In genomic region chr19:13024958-13025653, GRCh38 we compare ENCODE assay signal across 1 cellular context.
TF ChIP-seq lines count a peak whose summit lies in the region.

No MANE protein-coding gene starts in this region.

TF ChIP-seq in SK-N-SH, 30 proteins besides CTCF, POLR2A, EP300 and RAD21 (continued from another document):
- TF ChIP-seq RFX5 (IDR thresholded peaks at IDR 0.05; ENCODE audit: low read length) (no peak), NFIC (IDR thresholded peaks at IDR 0.05; ENCODE audit: borderline replicate concordance) (no peak), EZH2phosphoT487 (IDR thresholded peaks at IDR 0.05; ENCODE audit: borderline replicate concordance, low read depth) (no peak), GATA2 (CRISPR knock-in tag; IDR thresholded peaks at IDR 0.05) (no peak), MEF2A (IDR thresholded peaks at IDR 0.05; ENCODE audit: borderline replicate concordance, low read depth) (no peak), FOXJ3 (CRISPR knock-in tag; IDR thresholded peaks at IDR 0.05) (no peak), FOSL2 (IDR thresholded peaks at IDR 0.05; ENCODE audit: borderline replicate concordance, low read depth) (no peak), CHD2 (IDR thresholded peaks at IDR 0.05; ENCODE audit: low read length, partially characterized antibody) (no peak)
- TF ChIP-seq, protein P1, sequence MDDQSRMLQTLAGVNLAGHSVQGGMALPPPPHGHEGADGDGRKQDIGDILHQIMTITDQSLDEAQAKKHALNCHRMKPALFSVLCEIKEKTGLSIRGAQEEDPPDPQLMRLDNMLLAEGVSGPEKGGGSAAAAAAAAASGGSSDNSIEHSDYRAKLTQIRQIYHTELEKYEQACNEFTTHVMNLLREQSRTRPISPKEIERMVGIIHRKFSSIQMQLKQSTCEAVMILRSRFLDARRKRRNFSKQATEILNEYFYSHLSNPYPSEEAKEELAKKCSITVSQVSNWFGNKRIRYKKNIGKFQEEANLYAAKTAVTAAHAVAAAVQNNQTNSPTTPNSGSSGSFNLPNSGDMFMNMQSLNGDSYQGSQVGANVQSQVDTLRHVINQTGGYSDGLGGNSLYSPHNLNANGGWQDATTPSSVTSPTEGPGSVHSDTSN (IDR thresholded peaks at IDR 0.05): no peak
- TF ChIP-seq, protein P2, sequence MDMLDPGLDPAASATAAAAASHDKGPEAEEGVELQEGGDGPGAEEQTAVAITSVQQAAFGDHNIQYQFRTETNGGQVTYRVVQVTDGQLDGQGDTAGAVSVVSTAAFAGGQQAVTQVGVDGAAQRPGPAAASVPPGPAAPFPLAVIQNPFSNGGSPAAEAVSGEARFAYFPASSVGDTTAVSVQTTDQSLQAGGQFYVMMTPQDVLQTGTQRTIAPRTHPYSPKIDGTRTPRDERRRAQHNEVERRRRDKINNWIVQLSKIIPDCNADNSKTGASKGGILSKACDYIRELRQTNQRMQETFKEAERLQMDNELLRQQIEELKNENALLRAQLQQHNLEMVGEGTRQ (IDR thresholded peaks at IDR 0.05; ENCODE audit: borderline replicate concordance, low read depth, low read length): no peak
- TF ChIP-seq, protein P3, sequence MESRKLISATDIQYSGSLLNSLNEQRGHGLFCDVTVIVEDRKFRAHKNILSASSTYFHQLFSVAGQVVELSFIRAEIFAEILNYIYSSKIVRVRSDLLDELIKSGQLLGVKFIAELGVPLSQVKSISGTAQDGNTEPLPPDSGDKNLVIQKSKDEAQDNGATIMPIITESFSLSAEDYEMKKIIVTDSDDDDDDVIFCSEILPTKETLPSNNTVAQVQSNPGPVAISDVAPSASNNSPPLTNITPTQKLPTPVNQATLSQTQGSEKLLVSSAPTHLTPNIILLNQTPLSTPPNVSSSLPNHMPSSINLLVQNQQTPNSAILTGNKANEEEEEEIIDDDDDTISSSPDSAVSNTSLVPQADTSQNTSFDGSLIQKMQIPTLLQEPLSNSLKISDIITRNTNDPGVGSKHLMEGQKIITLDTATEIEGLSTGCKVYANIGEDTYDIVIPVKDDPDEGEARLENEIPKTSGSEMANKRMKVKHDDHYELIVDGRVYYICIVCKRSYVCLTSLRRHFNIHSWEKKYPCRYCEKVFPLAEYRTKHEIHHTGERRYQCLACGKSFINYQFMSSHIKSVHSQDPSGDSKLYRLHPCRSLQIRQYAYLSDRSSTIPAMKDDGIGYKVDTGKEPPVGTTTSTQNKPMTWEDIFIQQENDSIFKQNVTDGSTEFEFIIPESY (IDR thresholded peaks at IDR 0.05; ENCODE audit: borderline replicate concordance, low read depth): no peak
- TF ChIP-seq, protein P4, sequence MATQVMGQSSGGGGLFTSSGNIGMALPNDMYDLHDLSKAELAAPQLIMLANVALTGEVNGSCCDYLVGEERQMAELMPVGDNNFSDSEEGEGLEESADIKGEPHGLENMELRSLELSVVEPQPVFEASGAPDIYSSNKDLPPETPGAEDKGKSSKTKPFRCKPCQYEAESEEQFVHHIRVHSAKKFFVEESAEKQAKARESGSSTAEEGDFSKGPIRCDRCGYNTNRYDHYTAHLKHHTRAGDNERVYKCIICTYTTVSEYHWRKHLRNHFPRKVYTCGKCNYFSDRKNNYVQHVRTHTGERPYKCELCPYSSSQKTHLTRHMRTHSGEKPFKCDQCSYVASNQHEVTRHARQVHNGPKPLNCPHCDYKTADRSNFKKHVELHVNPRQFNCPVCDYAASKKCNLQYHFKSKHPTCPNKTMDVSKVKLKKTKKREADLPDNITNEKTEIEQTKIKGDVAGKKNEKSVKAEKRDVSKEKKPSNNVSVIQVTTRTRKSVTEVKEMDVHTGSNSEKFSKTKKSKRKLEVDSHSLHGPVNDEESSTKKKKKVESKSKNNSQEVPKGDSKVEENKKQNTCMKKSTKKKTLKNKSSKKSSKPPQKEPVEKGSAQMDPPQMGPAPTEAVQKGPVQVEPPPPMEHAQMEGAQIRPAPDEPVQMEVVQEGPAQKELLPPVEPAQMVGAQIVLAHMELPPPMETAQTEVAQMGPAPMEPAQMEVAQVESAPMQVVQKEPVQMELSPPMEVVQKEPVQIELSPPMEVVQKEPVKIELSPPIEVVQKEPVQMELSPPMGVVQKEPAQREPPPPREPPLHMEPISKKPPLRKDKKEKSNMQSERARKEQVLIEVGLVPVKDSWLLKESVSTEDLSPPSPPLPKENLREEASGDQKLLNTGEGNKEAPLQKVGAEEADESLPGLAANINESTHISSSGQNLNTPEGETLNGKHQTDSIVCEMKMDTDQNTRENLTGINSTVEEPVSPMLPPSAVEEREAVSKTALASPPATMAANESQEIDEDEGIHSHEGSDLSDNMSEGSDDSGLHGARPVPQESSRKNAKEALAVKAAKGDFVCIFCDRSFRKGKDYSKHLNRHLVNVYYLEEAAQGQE (IDR thresholded peaks at IDR 0.05; ENCODE audit: low read depth, low read length): no peak
